In the genomic region with DNA sequence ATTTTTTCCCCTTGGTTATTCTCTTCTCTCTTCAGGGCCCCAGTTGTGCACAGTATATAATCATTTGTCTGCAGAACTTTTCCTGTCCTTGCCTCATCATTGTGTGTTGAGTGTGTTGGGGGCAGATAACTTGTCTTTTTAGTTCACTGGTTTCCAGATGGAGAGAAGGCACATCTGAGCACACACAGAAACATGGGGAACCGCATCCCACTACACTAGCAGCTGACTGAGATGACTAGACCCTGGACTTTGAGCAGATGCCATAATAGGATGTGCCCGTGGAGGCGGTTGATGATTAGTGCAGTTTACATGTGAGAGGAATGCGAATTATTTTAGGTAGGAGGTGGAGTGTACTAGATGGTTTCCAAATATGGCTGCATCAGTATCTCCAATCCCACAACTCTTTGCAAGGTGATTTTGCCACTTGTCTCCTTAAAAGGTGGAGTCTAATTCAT, we compare ENCODE assay signal across 3 cellular contexts.
A peak's percentile ranks its signal among the peaks of the same experiment; 100 is the strongest.
TF ChIP-seq lines count a peak whose summit lies in the region.

No MANE protein-coding gene starts in this region.

TF ChIP-seq in IMR-90, 13 proteins besides CTCF, POLR2A, EP300 and RAD21:
- no peak for TF ChIP-seq FOS (IDR thresholded peaks at IDR 0.05; ENCODE audit: low read depth, low read length)
- no peak for TF ChIP-seq NFE2L2 (IDR thresholded peaks at IDR 0.05; ENCODE audit: low read depth, low read length)
- TF ChIP-seq CEBPB (IDR thresholded peaks at IDR 0.05; ENCODE audit: low read depth, low read length): no peak
- TF ChIP-seq RCOR1 (IDR thresholded peaks at IDR 0.05; ENCODE audit: insufficient replicate concordance, low read length): no peak
- TF ChIP-seq, protein P1, sequence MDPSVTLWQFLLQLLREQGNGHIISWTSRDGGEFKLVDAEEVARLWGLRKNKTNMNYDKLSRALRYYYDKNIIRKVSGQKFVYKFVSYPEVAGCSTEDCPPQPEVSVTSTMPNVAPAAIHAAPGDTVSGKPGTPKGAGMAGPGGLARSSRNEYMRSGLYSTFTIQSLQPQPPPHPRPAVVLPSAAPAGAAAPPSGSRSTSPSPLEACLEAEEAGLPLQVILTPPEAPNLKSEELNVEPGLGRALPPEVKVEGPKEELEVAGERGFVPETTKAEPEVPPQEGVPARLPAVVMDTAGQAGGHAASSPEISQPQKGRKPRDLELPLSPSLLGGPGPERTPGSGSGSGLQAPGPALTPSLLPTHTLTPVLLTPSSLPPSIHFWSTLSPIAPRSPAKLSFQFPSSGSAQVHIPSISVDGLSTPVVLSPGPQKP (IDR thresholded peaks at IDR 0.05; ENCODE audit: borderline replicate concordance, low read depth, low read length): no peak
- no peak for TF ChIP-seq BHLHE40 (IDR thresholded peaks at IDR 0.05; ENCODE audit: low read depth, low read length)
- no peak for TF ChIP-seq MAFK (IDR thresholded peaks at IDR 0.05; ENCODE audit: low read depth, low read length)
- TF ChIP-seq CHD1 (IDR thresholded peaks at IDR 0.05; ENCODE audit: low read depth, low read length): no peak
- TF ChIP-seq MXI1 (IDR thresholded peaks at IDR 0.05; ENCODE audit: borderline replicate concordance, low read depth, low read length): no peak
- TF ChIP-seq, protein P2, sequence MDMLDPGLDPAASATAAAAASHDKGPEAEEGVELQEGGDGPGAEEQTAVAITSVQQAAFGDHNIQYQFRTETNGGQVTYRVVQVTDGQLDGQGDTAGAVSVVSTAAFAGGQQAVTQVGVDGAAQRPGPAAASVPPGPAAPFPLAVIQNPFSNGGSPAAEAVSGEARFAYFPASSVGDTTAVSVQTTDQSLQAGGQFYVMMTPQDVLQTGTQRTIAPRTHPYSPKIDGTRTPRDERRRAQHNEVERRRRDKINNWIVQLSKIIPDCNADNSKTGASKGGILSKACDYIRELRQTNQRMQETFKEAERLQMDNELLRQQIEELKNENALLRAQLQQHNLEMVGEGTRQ (IDR thresholded peaks at IDR 0.05; ENCODE audit: low read depth, low read length): no peak
- no peak for TF ChIP-seq RFX5 (IDR thresholded peaks at IDR 0.05; ENCODE audit: low read depth, low read length)
- TF ChIP-seq MAZ (IDR thresholded peaks at IDR 0.05; ENCODE audit: borderline replicate concordance, low read depth, low read length): no peak
- no peak for TF ChIP-seq SMC3 (IDR thresholded peaks at IDR 0.05; ENCODE audit: low read depth, low read length)

TF ChIP-seq in K562, 482 proteins besides CTCF, POLR2A, EP300 and RAD21 (continues in another document):
- 0 out of 2 replicates have a peak, but pooled peaks have one; percentile 15 for TF ChIP-seq MYC (IDR thresholded peaks at IDR 0.05; ENCODE audit: low read depth, low read length)
- no peak for TF ChIP-seq MYC (CRISPR knock-in tag; IDR thresholded peaks at IDR 0.05; ENCODE audit: borderline replicate concordance, low read depth)
- TF ChIP-seq ILF3 (IDR thresholded peaks at IDR 0.05; ENCODE audit: borderline replicate concordance): no peak
- no peak for TF ChIP-seq NR4A1 (CRISPR knock-in tag; IDR thresholded peaks at IDR 0.05)
- 0 out of 2 replicates have a peak, but pooled peaks have one; percentile 45 for TF ChIP-seq NR4A1 (tag; IDR thresholded peaks at IDR 0.05)
- TF ChIP-seq JUND (IDR thresholded peaks at IDR 0.05; ENCODE audit: borderline replicate concordance, low read depth, low read length): peak; percentile 18
- peak; percentile 10; the same call in 1 of the 3 replicates for TF ChIP-seq JUND (tag; IDR thresholded peaks at IDR 0.05; ENCODE audit: borderline replicate concordance, low read depth, low read length)
- TF ChIP-seq SMARCC2 (IDR thresholded peaks at IDR 0.05; ENCODE audit: low read depth): peak; percentile 67; the same call in 1 of the 2 replicates
- peak; percentile 49 for TF ChIP-seq C11orf30 (IDR thresholded peaks at IDR 0.05; ENCODE audit: low read depth)
- no peak for TF ChIP-seq CBX5 (IDR thresholded peaks at IDR 0.05; ENCODE audit: borderline replicate concordance, low read depth)
- peak; percentile 73; the same call in 1 of the 2 replicates for TF ChIP-seq ZNF395 (CRISPR knock-in tag; IDR thresholded peaks at IDR 0.05)
- TF ChIP-seq BCOR (IDR thresholded peaks at IDR 0.05): peak; percentile 31; the same call in 1 of the 2 replicates
- peak; percentile 36; the same call in 1 of the 2 replicates for TF ChIP-seq ZNF316 (IDR thresholded peaks at IDR 0.05)
- peak; percentile 92 for TF ChIP-seq KLF16 (IDR thresholded peaks at IDR 0.05)
- TF ChIP-seq TBL1XR1 (IDR thresholded peaks at IDR 0.05; ENCODE audit: low read length in 2 of 2): peak; percentile 45 to 58; a peak in 2 of 4 replicates
- no peak for TF ChIP-seq ASH1L (IDR thresholded peaks at IDR 0.05; ENCODE audit: borderline replicate concordance, low read depth, partially characterized antibody)
- peak; percentile 88 for TF ChIP-seq SOX6 (IDR thresholded peaks at IDR 0.05)
- TF ChIP-seq, protein P3, sequence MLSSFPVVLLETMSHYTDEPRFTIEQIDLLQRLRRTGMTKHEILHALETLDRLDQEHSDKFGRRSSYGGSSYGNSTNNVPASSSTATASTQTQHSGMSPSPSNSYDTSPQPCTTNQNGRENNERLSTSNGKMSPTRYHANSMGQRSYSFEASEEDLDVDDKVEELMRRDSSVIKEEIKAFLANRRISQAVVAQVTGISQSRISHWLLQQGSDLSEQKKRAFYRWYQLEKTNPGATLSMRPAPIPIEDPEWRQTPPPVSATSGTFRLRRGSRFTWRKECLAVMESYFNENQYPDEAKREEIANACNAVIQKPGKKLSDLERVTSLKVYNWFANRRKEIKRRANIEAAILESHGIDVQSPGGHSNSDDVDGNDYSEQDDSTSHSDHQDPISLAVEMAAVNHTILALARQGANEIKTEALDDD (IDR thresholded peaks at IDR 0.05): peak; percentile 59; the same call in 1 of the 2 replicates
- peak; percentile 96 for TF ChIP-seq ARID1B (IDR thresholded peaks at IDR 0.05)
- no peak for TF ChIP-seq SMARCB1 (IDR thresholded peaks at IDR 0.05; ENCODE audit: insufficient read length, low read depth)
- peak; percentile 47 to 59; a peak in 3 of 4 replicates for TF ChIP-seq KDM1A (IDR thresholded peaks at IDR 0.05)
- peak; percentile 79 for TF ChIP-seq SMARCE1 (IDR thresholded peaks at IDR 0.05)
- peak; percentile 75 for TF ChIP-seq SMAD4 (CRISPR knock-in tag; conservative IDR thresholded peaks at IDR 0.05)
- TF ChIP-seq DMBX1 (CRISPR knock-in tag; IDR thresholded peaks at IDR 0.05; ENCODE audit: borderline replicate concordance): peak; percentile 82; the same call in 1 of the 2 replicates
- TF ChIP-seq ZNF699 (CRISPR knock-in tag; IDR thresholded peaks at IDR 0.05; ENCODE audit: insufficient replicate concordance): no peak
- peak; percentile 83 for TF ChIP-seq STAT5A (IDR thresholded peaks at IDR 0.05; ENCODE audit: borderline replicate concordance, low read length)
- TF ChIP-seq ZNF140 (CRISPR knock-in tag; IDR thresholded peaks at IDR 0.05): no peak
- peak in 1 of 2 experiments; percentile 81; a peak in 3 of 4 replicates for TF ChIP-seq RCOR1 (IDR thresholded peaks at IDR 0.05; ENCODE audit: borderline replicate concordance in 1 of 2, low read depth in 2 of 2, low read length in 2 of 2)
- peak; percentile 25 for TF ChIP-seq HNRNPLL (IDR thresholded peaks at IDR 0.05; ENCODE audit: low read depth, low read length, poor library complexity, severe bottlenecking)
- TF ChIP-seq DPF2 (IDR thresholded peaks at IDR 0.05): peak; percentile 92
- peak; percentile 80 for TF ChIP-seq FOXM1 (IDR thresholded peaks at IDR 0.05; ENCODE audit: low read depth)
- TF ChIP-seq FOXM1 (CRISPR knock-in tag; IDR thresholded peaks at IDR 0.05; ENCODE audit: low read depth): no peak
- no peak for TF ChIP-seq FUS (optimal IDR thresholded peaks at IDR 0.05; ENCODE audit: low read depth, low read length)
- TF ChIP-seq TCF3 (CRISPR knock-in tag; IDR thresholded peaks at IDR 0.05): peak; percentile 97
- TF ChIP-seq GATA2 (CRISPR knock-in tag; IDR thresholded peaks at IDR 0.05): peak; percentile 77; the same call in 1 of the 2 replicates
- 0 out of 2 replicates have a peak, but pooled peaks have one; percentile 36 for TF ChIP-seq NFRKB (IDR thresholded peaks at IDR 0.05; ENCODE audit: low read depth)
- TF ChIP-seq ETV1 (tag; conservative IDR thresholded peaks at IDR 0.05; ENCODE audit: low read depth): no peak

TF ChIP-seq in HepG2, 621 proteins besides CTCF, POLR2A, EP300 and RAD21 (continues in another document):
- TF ChIP-seq ZSCAN9 (CRISPR knock-in tag; IDR thresholded peaks at IDR 0.05; ENCODE audit: borderline replicate concordance): no peak
- no peak for TF ChIP-seq ARHGAP35 (CRISPR knock-in tag; IDR thresholded peaks at IDR 0.05; ENCODE audit: borderline replicate concordance)
- TF ChIP-seq ZFP37 (CRISPR knock-in tag; IDR thresholded peaks at IDR 0.05; ENCODE audit: borderline replicate concordance): no peak
- TF ChIP-seq ZFP36L2 (CRISPR knock-in tag; IDR thresholded peaks at IDR 0.05): no peak
- no peak for TF ChIP-seq ZBTB25 (CRISPR knock-in tag; IDR thresholded peaks at IDR 0.05)
- no peak for TF ChIP-seq KLF16 (CRISPR knock-in tag; IDR thresholded peaks at IDR 0.05)
- no peak for TF ChIP-seq NRL (CRISPR knock-in tag; IDR thresholded peaks at IDR 0.05; ENCODE audit: borderline replicate concordance)
- no peak for TF ChIP-seq ZNF329 (CRISPR knock-in tag; IDR thresholded peaks at IDR 0.05; ENCODE audit: low read depth)
- no peak for TF ChIP-seq HNRNPL (IDR thresholded peaks at IDR 0.05; ENCODE audit: low read depth, low read length)
- no peak for TF ChIP-seq ZUFSP (CRISPR knock-in tag; IDR thresholded peaks at IDR 0.05; ENCODE audit: borderline replicate concordance)
- TF ChIP-seq, protein P4, sequence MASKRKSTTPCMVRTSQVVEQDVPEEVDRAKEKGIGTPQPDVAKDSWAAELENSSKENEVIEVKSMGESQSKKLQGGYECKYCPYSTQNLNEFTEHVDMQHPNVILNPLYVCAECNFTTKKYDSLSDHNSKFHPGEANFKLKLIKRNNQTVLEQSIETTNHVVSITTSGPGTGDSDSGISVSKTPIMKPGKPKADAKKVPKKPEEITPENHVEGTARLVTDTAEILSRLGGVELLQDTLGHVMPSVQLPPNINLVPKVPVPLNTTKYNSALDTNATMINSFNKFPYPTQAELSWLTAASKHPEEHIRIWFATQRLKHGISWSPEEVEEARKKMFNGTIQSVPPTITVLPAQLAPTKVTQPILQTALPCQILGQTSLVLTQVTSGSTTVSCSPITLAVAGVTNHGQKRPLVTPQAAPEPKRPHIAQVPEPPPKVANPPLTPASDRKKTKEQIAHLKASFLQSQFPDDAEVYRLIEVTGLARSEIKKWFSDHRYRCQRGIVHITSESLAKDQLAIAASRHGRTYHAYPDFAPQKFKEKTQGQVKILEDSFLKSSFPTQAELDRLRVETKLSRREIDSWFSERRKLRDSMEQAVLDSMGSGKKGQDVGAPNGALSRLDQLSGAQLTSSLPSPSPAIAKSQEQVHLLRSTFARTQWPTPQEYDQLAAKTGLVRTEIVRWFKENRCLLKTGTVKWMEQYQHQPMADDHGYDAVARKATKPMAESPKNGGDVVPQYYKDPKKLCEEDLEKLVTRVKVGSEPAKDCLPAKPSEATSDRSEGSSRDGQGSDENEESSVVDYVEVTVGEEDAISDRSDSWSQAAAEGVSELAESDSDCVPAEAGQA (IDR thresholded peaks at IDR 0.05; ENCODE audit: low read depth): no peak
- TF ChIP-seq, protein P4 (CRISPR knock-in tag; IDR thresholded peaks at IDR 0.05; ENCODE audit: borderline replicate concordance): no peak
- no peak for TF ChIP-seq ZSCAN31 (CRISPR knock-in tag; IDR thresholded peaks at IDR 0.05; ENCODE audit: low read depth)
- TF ChIP-seq SMYD3 (CRISPR knock-in tag; IDR thresholded peaks at IDR 0.05): no peak
- no peak for TF ChIP-seq ZNF747 (CRISPR knock-in tag; IDR thresholded peaks at IDR 0.05; ENCODE audit: borderline replicate concordance)
- no peak for TF ChIP-seq TEF (CRISPR knock-in tag; IDR thresholded peaks at IDR 0.05)
- TF ChIP-seq, protein P5, sequence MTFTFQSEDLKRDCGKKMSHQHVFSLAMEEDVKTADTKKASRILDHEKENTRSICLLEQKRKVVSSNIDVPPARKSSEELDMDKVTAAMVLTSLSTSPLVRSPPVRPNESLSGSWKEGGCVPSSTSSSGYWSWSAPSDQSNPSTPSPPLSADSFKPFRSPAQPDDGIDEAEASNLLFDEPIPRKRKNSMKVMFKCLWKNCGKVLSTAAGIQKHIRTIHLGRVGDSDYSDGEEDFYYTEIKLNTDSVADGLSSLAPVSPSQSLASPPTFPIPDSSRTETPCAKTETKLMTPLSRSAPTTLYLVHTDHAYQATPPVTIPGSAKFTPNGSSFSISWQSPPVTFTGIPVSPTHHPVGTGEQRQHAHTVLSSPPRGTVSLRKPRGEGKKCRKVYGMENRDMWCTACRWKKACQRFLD (CRISPR knock-in tag; IDR thresholded peaks at IDR 0.05; ENCODE audit: borderline replicate concordance): no peak
